ENCODE assay signal across 8 cellular contexts in genomic region chr11:71764695-71765491, GRCh38.
A peak's percentile ranks its signal among the peaks of the same experiment; 100 is the strongest.
DNase-seq lines count a peak whose midpoint lies in the region; ATAC-seq, FAIRE-seq and TF ChIP-seq lines count a peak whose summit lies in the region.
"Not testable (repeated sequence)": the region's sequence is repeated elsewhere in the genome, so short reads cannot be mapped to it uniquely, and the experiment has no call there.

No MANE protein-coding gene starts in this region.

- not testable (repeated sequence) for H4K20me1 ChIP-seq in astrocyte (ENCODE audit: insufficient read depth, low read length)

- not testable (repeated sequence) for H3K27me3 Mint-ChIP-seq in astrocyte (ENCODE audit: low read depth, unreplicated experiment)

- TF ChIP-seq CTCF in astrocyte (IDR thresholded peaks at IDR 0.05; ENCODE audit: insufficient read depth, low read depth, low read length); fibroblast of the aortic adventitia (IDR thresholded peaks at IDR 0.05; ENCODE audit: insufficient read depth, low read length); kidney (IDR thresholded peaks at IDR 0.05; ENCODE audit: borderline replicate concordance, extremely low read depth, insufficient read depth); psoas muscle (IDR thresholded peaks at IDR 0.05): not testable (repeated sequence)

- H3K9me3 Mint-ChIP-seq in astrocyte (ENCODE audit: unreplicated experiment): not testable (repeated sequence)

- DNase-seq in COR-L47 (lab: John Stamatoyannopoulos, UW) (peak; percentile 17), NCI-H1092 treated with DMSO at 0.1 percent for 48 hours (lab: John Stamatoyannopoulos, UW) (peak; percentile 29), NCI-H2227 treated with DMSO at 0.1 percent for 48 hours (lab: John Stamatoyannopoulos, UW) (peak; percentile 52), SJCRH30 (peak; percentile 81 to 86), astrocyte (ENCODE audit: low read depth) (peak; percentile 8), fibroblast of the aortic adventitia (ENCODE audit: low read depth) (peak; percentile 71), kidney (peak; percentile 74), psoas muscle (peak; percentile 31 to 64)

- H3K4me3 Mint-ChIP-seq in astrocyte (ENCODE audit: unreplicated experiment): not testable (repeated sequence)

- H3K4me3 ChIP-seq in SJCRH30: peak overlapping the region; percentile 43
- not testable (repeated sequence) for H3K4me3 ChIP-seq in astrocyte (ENCODE audit: insufficient read depth, low read depth, low read length); fibroblast of the aortic adventitia (ENCODE audit: low read depth, low read length); kidney (ENCODE audit: low read length in 2 of 2); psoas muscle

- not testable (repeated sequence) for ATAC-seq in psoas muscle

- not testable (repeated sequence) for H3K36me3 ChIP-seq in SJCRH30; astrocyte (ENCODE audit: insufficient read depth, low read length); kidney (ENCODE audit: control insufficient read depth in 1 of 2, insufficient read depth in 2 of 2, low read length in 2 of 2); psoas muscle (ENCODE audit: insufficient read depth in 1 of 2, low read depth in 1 of 2)

- FAIRE-seq in astrocyte (lab: Jason Lieb, UNC); kidney (lab: Jason Lieb, UNC): not testable (repeated sequence)

- H3K4me1 Mint-ChIP-seq in astrocyte (ENCODE audit: low read depth, unreplicated experiment): not testable (repeated sequence)

- H3K79me2 ChIP-seq in astrocyte (ENCODE audit: insufficient read depth, low read length): not testable (repeated sequence)

- H3K27ac Mint-ChIP-seq in astrocyte (ENCODE audit: unreplicated experiment): not testable (repeated sequence)

- H3K27ac ChIP-seq in SJCRH30: peak overlapping the region; percentile 64
- H3K27ac ChIP-seq in astrocyte (ENCODE audit: low read depth, low read length); kidney (ENCODE audit: low read depth in 2 of 2, low read length in 2 of 2); psoas muscle: not testable (repeated sequence)

- H3K36me3 Mint-ChIP-seq in astrocyte (ENCODE audit: low read depth, unreplicated experiment): not testable (repeated sequence)

- H3K9me3 ChIP-seq in SJCRH30 (replicated peaks); astrocyte (ENCODE audit: insufficient read depth, low read depth, low read length); kidney (ENCODE audit: control insufficient read depth in 1 of 2, low read length in 2 of 2); psoas muscle: not testable (repeated sequence)

- not testable (repeated sequence) for H3K4me1 ChIP-seq in SJCRH30; astrocyte (ENCODE audit: insufficient read depth, low read length); kidney (ENCODE audit: control insufficient read depth in 1 of 2, insufficient read depth in 1 of 2, low read depth in 1 of 2, low read length in 2 of 2); psoas muscle

- WGBS in psoas muscle, 3 donors: 21 to 23% (median 21%) methylated on average over 20 of the region's 20 CpGs

- intact Hi-C loops in kidney (cut with DNase I); psoas muscle (cut with DNase I): not testable (repeated sequence)

- H3K9ac ChIP-seq in astrocyte (ENCODE audit: low read length); kidney (ENCODE audit: low read length in 2 of 2): not testable (repeated sequence)

- not testable (repeated sequence) for H3K4me2 ChIP-seq in astrocyte (ENCODE audit: low read length)

- H3K27me3 ChIP-seq in SJCRH30; astrocyte (ENCODE audit: insufficient read depth, low read length); psoas muscle (ENCODE audit: insufficient read depth in 3 of 3, low read length in 2 of 3): not testable (repeated sequence)

- H2AFZ ChIP-seq in astrocyte (ENCODE audit: low read depth, low read length): not testable (repeated sequence)

Comparison
In these comparisons a context has a peak if more than half of its experiments do, and no peak if none do; other contexts are left out.
1. DNase-seq: peak in every context shown above with its lines; median percentile 84 in SJCRH30; 74 in kidney; 71 in fibroblast of the aortic adventitia; 52 in NCI-H2227 treated with DMSO at 0.1 percent for 48 hours; 48 in psoas muscle; 29 in NCI-H1092 treated with DMSO at 0.1 percent for 48 hours; 17 in COR-L47; 8 in astrocyte.